ENCODE assay signal across 7 cellular contexts in genomic region chr15:45429974-45430792, GRCh38. TPM values are rescaled to one million over a fixed set of nuclear protein-coding genes. Genes with fewer than 3 reads are reported as not detected.
A peak's percentile ranks its signal among the peaks of the same experiment; 100 is the strongest.
DNase-seq lines count a peak whose midpoint lies in the region; ATAC-seq and TF ChIP-seq lines count a peak whose summit lies in the region.

No MANE protein-coding gene starts in this region.

- intact Hi-C loops in aorta (cut with DNase I), result no loop called here

- peaks cover 0 to 8% of the 10 kb centered on the region in 2 donors for H3K4me1 ChIP-seq in right atrium auricular region
- H3K4me1 ChIP-seq in aorta (ENCODE audit: control insufficient read depth in 1 of 2, insufficient read depth in 2 of 2, low read length in 2 of 2), result no peaks in the 10 kb centered on the region

- H3K27ac ChIP-seq in SK-N-MC, result no peak overlapping the region
- H3K27ac ChIP-seq in right atrium auricular region, result no peak overlapping the region
- H3K27ac ChIP-seq in aorta (ENCODE audit: low read depth in 1 of 2, low read length in 2 of 2), result no peak overlapping the region

- no peak overlapping the region for H3K9ac ChIP-seq in SK-N-MC (ENCODE audit: insufficient read length)

- TF ChIP-seq CTCF in right atrium auricular region (IDR thresholded peaks at IDR 0.05), result peak; percentile 97 to 100

- H3K9me3 ChIP-seq in SK-N-MC (ENCODE audit: low read depth, low read length) (no peaks in the 10 kb centered on the region), right atrium auricular region (no peaks in the 10 kb centered on the region), aorta (ENCODE audit: control insufficient read depth, low read length) (no peaks in the 10 kb centered on the region)

- H3K4me1 Mint-ChIP-seq in activated naive CD8-positive, alpha-beta T cell treated with anti-CD3 and anti-CD28 coated beads, Interleukin-2, amount 50 U/mL, for 24 hours, result peaks cover 2% of the 10 kb centered on the region

- H3K4me3 Mint-ChIP-seq in activated naive CD8-positive, alpha-beta T cell treated with anti-CD3 and anti-CD28 coated beads, Interleukin-2, amount 50 U/mL, for 24 hours, result peak overlapping the region; percentile 60

- no peak overlapping the region for H3K27ac Mint-ChIP-seq in activated naive CD8-positive, alpha-beta T cell treated with anti-CD3 and anti-CD28 coated beads, Interleukin-2, amount 50 U/mL, for 24 hours

- H3K4me3 ChIP-seq in SK-N-MC (peak overlapping the region; percentile 69), right atrium auricular region (peak overlapping the region; percentile 16 to 47), aorta (ENCODE audit: low read length in 2 of 2) (peak overlapping the region in 1 of 2 donors; percentile 24)

- DNase-seq in SK-N-MC (ENCODE audit: low read depth, low spot score), result no peak
- DNase-seq in activated naive CD8-positive, alpha-beta T cell treated with anti-CD3 and anti-CD28 coated beads, Interleukin-2, amount 50 U/mL, for 24 hours, result peak; percentile 92
- peak; percentile 70 for DNase-seq in right atrium auricular region (ENCODE audit: low spot score)
- peak; percentile 77 for DNase-seq in retina
- peak; percentile 81 to 93 for DNase-seq in aorta

- H3K36me3 ChIP-seq in SK-N-MC (ENCODE audit: insufficient read depth, low read length) (no peaks in the 10 kb centered on the region), right atrium auricular region (no peaks in the 10 kb centered on the region), aorta (ENCODE audit: control insufficient read depth in 1 of 2, insufficient read depth in 2 of 2, low read length in 1 of 2) (no peaks in the 10 kb centered on the region)

- peak; percentile 91 for ATAC-seq in GM18868 (IDR thresholded peaks at IDR 0.05; ENCODE audit: unreplicated experiment)
- ATAC-seq in HG03280 (IDR thresholded peaks at IDR 0.05; ENCODE audit: unreplicated experiment), result peak; percentile 78
- ATAC-seq in activated naive CD8-positive, alpha-beta T cell treated with anti-CD3 and anti-CD28 coated beads, Interleukin-2, amount 50 U/mL, for 24 hours, result peak; percentile 93
- peak; percentile 93 for ATAC-seq in aorta (ENCODE audit: low FRiP score)

- H3K27me3 ChIP-seq in right atrium auricular region (no peaks in the 10 kb centered on the region), aorta (ENCODE audit: control insufficient read depth in 1 of 2, insufficient read depth in 2 of 2, low read length in 1 of 2) (no peaks in the 10 kb centered on the region)

- H3K9me3 Mint-ChIP-seq in activated naive CD8-positive, alpha-beta T cell treated with anti-CD3 and anti-CD28 coated beads, Interleukin-2, amount 50 U/mL, for 24 hours, result no peaks in the 10 kb centered on the region

- 13 to 16% methylated on average over 67 to 73 of the region's 73 CpGs for WGBS in aorta, 2 donors

- H3K27me3 Mint-ChIP-seq in activated naive CD8-positive, alpha-beta T cell treated with anti-CD3 and anti-CD28 coated beads, Interleukin-2, amount 50 U/mL, for 24 hours, result peaks cover 16% of the 10 kb centered on the region

- no peaks in the 10 kb centered on the region for H3K36me3 Mint-ChIP-seq in activated naive CD8-positive, alpha-beta T cell treated with anti-CD3 and anti-CD28 coated beads, Interleukin-2, amount 50 U/mL, for 24 hours (ENCODE audit: low read depth)

RNA-seq across cellular contexts. Expression of gene GATM, which starts 51.8 kb away (rescaled TPM):
- total RNA-seq in right atrium auricular region, result 10 to 100 TPM; 36.0 to 38.2 TPM
- 10 to 100 TPM; 27.8 to 31.9 TPM for total RNA-seq in aorta
- 10 to 100 TPM in 1 of 2 donors, 1 to 10 TPM in 1; 6.9 to 74.6 TPM for polyA plus RNA-seq in aorta
